20 cellular contexts compared by ENCODE assay signal in genomic region chr1:47469910-47470309, GRCh38. TPM values are rescaled to one million over a fixed set of nuclear protein-coding genes. Genes with fewer than 3 reads are reported as not detected.
DNase-seq lines count a peak whose midpoint lies in the region; ATAC-seq, FAIRE-seq and TF ChIP-seq lines count a peak whose summit lies in the region.
"Had no signal": no experiment of that assay in that cellular context is flagged by ENCODE, and none has a peak within 500 bp of the region (broad histone marks: within the 10 kb centered on the region; RNA-seq: fewer than 3 reads in every experiment).

No MANE protein-coding gene starts in this region.

- H3K79me2 ChIP-seq in GM23338 (replicated peaks; ENCODE audit: insufficient read depth) (no peaks in the 10 kb centered on the region), GM12878 (ENCODE audit: control insufficient read depth, insufficient read depth, low read length) (no peaks in the 10 kb centered on the region)

- peaks cover 13% of the 10 kb centered on the region for H3K4me1 Mint-ChIP-seq in GM23338

- CTCF ChIA-PET in GM12878 (lab: Yijun Ruan, JAX): no interaction called here

- peaks cover 2% of the 10 kb centered on the region for H3K27me3 Mint-ChIP-seq in GM23338 (ENCODE audit: insufficient read depth, low read depth, poor library complexity)

- H2AFZ ChIP-seq in GM23338 (no peak overlapping the region), GM12878 (ENCODE audit: control insufficient read depth, low read depth, low read length) (no peak overlapping the region)

- no peak overlapping the region for H3K4me3 Mint-ChIP-seq in GM23338
- H3K4me3 Mint-ChIP-seq: CD8-positive, alpha-beta T cell had no signal

- H3K9me3 Mint-ChIP-seq in GM23338: no peaks in the 10 kb centered on the region
- H3K9me3 Mint-ChIP-seq: CD8-positive, alpha-beta T cell had no signal

- intact Hi-C loops in GM12878 (cut with micrococcal nuclease; ENCODE audit: unreplicated experiment) (no loop called here), stomach (cut with DNase I; ENCODE audit: low total_unique reads) (no loop called here)

- 30% methylated on average over 7 of the region's 7 CpGs for WGBS in GM12878 (ENCODE audit: insufficient coverage, insufficient replicate concordance, low lambda C conversion rate, missing lambda C conversion rate)
- 84 to 94% (median 89%) methylated on average over 7 of the region's 7 CpGs for WGBS in stomach, 5 donors

- TF ChIP-seq CTCF in GM23338 (conservative IDR thresholded peaks at IDR 0.05; ENCODE audit: low read depth in 2 of 2) (peak; percentile 7 to 10; a peak in 1 of 4 replicates), GM12878 (IDR thresholded peaks at IDR 0.05 in 2 of 3, conservative IDR thresholded peaks at IDR 0.05 in 1 of 3; ENCODE audit: control insufficient read depth in 2 of 3, extremely low read depth in 1 of 3, insufficient read depth in 1 of 3, low read depth in 3 of 3, low read length in 3 of 3) (no peak), stomach (IDR thresholded peaks at IDR 0.05) (no peak), coronary artery (IDR thresholded peaks at IDR 0.05) (no peak)

- TF ChIP-seq RAD21 in GM12878 (IDR thresholded peaks at IDR 0.05; ENCODE audit: insufficient read depth, low read depth, low read length): no peak

- no peak for TF ChIP-seq EP300 in GM12878 (IDR thresholded peaks at IDR 0.05; ENCODE audit: borderline replicate concordance in 1 of 2, control insufficient read depth in 1 of 2, low read depth in 2 of 2, low read length in 2 of 2)
- no peak for TF ChIP-seq EP300 in stomach (IDR thresholded peaks at IDR 0.05)

- DNase-seq in CD1c-positive myeloid dendritic cell (ENCODE audit: extremely low spot score): peak; percentile 3
- no peak for DNase-seq in GM23338 (ENCODE audit: low spot score)
- DNase-seq in SK-MEL-5 (ENCODE audit: low read depth, low spot score): peak; percentile 26
- no peak for DNase-seq in GM12878 (ENCODE audit: low read depth, low spot score)
- DNase-seq in stomach: no peak
- no peak for DNase-seq in coronary artery (ENCODE audit: low spot score)
- DNase-seq: CD8-positive, alpha-beta T cell; EL; NCI-H1694 treated with DMSO at 0.1 percent for 48 hours; NCI-H524; Peyer's patch had no signal

- no peak for TF ChIP-seq POLR2A in GM12878 (IDR thresholded peaks at IDR 0.05; ENCODE audit: low read depth, low read length)
- no peak for TF ChIP-seq POLR2A in stomach (IDR thresholded peaks at IDR 0.05)

- SMC1A ChIA-PET in GM12878 (lab: Charles Lee; ENCODE audit: uncharacterized antibody, unreplicated experiment): no interaction called here

- H3K4me3 ChIP-seq in GM23338 (no peak overlapping the region), GM12878 (no peak overlapping the region), stomach (no peak overlapping the region), coronary artery (no peak overlapping the region)
- H3K4me3 ChIP-seq: A549, BLaER1, HAP-1, Peyer's patch, SK-N-MC had no signal

- in situ Hi-C loops in SK-MEL-5 (cut with HindIII; ENCODE audit: low pct_unique_long_range_greater_than_20kb, low sequenced_read_pairs): no loop called here
- in situ Hi-C loops in GM12878 (cut with MboI): no loop called here

- no peaks in the 10 kb centered on the region for H3F3A ChIP-seq in GM23338 (replicated peaks; ENCODE audit: low read depth)

- H4K20me1 ChIP-seq in GM23338 (replicated peaks; ENCODE audit: insufficient read depth) (no peaks in the 10 kb centered on the region), GM12878 (ENCODE audit: control insufficient read depth, insufficient read depth) (no peaks in the 10 kb centered on the region)
- H4K20me1 ChIP-seq: BLaER1 had no signal

- no peak for ATAC-seq in GM23338
- peak; percentile 44; the same call in 2 of the 3 replicates for ATAC-seq in GM12878
- ATAC-seq in HG02852 (IDR thresholded peaks at IDR 0.05; ENCODE audit: unreplicated experiment): no peak
- ATAC-seq: A549; CD8-positive, alpha-beta T cell; Right ventricle myocardium inferior had no signal

- H3K9ac ChIP-seq in GM12878 (ENCODE audit: control insufficient read depth, insufficient read depth, low read length): no peak overlapping the region
- H3K9ac ChIP-seq: BLaER1 had no signal

- no peak for FAIRE-seq in GM12878 (lab: Jason Lieb, UNC)
- FAIRE-seq: A549, HTR-8/SVneo had no signal

- H3K9me3 ChIP-seq in GM12878 (replicated peaks; ENCODE audit: control insufficient read depth, insufficient read depth, low read length) (no peaks in the 10 kb centered on the region), stomach (no peaks in the 10 kb centered on the region)
- H3K9me3 ChIP-seq: A549, BLaER1, HAP-1, Peyer's patch had no signal

- POLR2A ChIA-PET in GM12878 (lab: Charles Lee): no interaction called here

- peaks cover 14% of the 10 kb centered on the region for H3K4me1 ChIP-seq in GM23338 (ENCODE audit: insufficient read depth)
- no peaks in the 10 kb centered on the region for H3K4me1 ChIP-seq in GM12878 (ENCODE audit: control insufficient read depth, insufficient read depth, low read length)
- H3K4me1 ChIP-seq in stomach: no peaks in the 10 kb centered on the region
- H3K4me1 ChIP-seq: BLaER1, HAP-1, Peyer's patch had no signal

- no peaks in the 10 kb centered on the region for H3K36me3 Mint-ChIP-seq in GM23338 (ENCODE audit: low read depth)
- H3K36me3 Mint-ChIP-seq: CD8-positive, alpha-beta T cell had no signal

- H3K36me3 ChIP-seq in GM23338 (ENCODE audit: insufficient read depth) (no peaks in the 10 kb centered on the region), GM12878 (ENCODE audit: control insufficient read depth in 2 of 2, insufficient read depth in 2 of 2, low read length in 1 of 2) (no peaks in the 10 kb centered on the region), stomach (no peaks in the 10 kb centered on the region)
- H3K36me3 ChIP-seq: BLaER1, HAP-1, Peyer's patch had no signal

- 0 out of 2 replicates have a peak, but pooled peaks cover 3% of the 10 kb centered on the region for H3K9me2 ChIP-seq in GM23338 (ENCODE audit: insufficient read depth)

- BruUV-seq in GM12878 (replicated peaks; lab: Mats Ljungman, UMichigan): no TSS peak

- H3K27ac ChIP-seq in GM23338 (ENCODE audit: low read depth) (no peak overlapping the region), GM12878 (ENCODE audit: control insufficient read depth, insufficient read depth) (no peak overlapping the region), stomach (no peak overlapping the region), coronary artery (no peak overlapping the region)
- H3K27ac ChIP-seq: A549, BLaER1, HL-60, Peyer's patch, SK-N-MC had no signal

- H3K27ac Mint-ChIP-seq in GM23338: no peak overlapping the region
- H3K27ac Mint-ChIP-seq: CD8-positive, alpha-beta T cell had no signal

- RAD21 ChIA-PET in GM12878 (lab: Charles Lee; ENCODE audit: unreplicated experiment): no interaction called here

- H3K4me2 ChIP-seq in GM23338: no peak overlapping the region
- no peak overlapping the region for H3K4me2 ChIP-seq in GM12878 (ENCODE audit: control insufficient read depth, insufficient read depth)
- H3K4me2 ChIP-seq: A549, BLaER1 had no signal

- H3K27me3 ChIP-seq in GM23338 (ENCODE audit: insufficient read depth) (no peaks in the 10 kb centered on the region), GM12878 (replicated peaks in 1 of 2; ENCODE audit: control insufficient read depth in 2 of 2, insufficient read depth in 2 of 2, low read length in 1 of 2) (peaks cover 0 to 2% of the 10 kb centered on the region in 2 experiments; a peak in 2 of 4 replicates), stomach (peaks cover 0 to 28% (median 0%) of the 10 kb centered on the region in 3 donors)
- H3K27me3 ChIP-seq: BLaER1, Peyer's patch had no signal

RNA-seq across cellular contexts. Expression of gene FOXD2, which starts 32.1 kb away (rescaled TPM):
- 0.28 TPM in 1 of 2 replicates, not detected in the other for total RNA-seq in GM23338 (2014; rRNA removed; shearing (Covaris generic))
- polyA plus RNA-seq in GM23338 (2016; fragmentation: Nextera tagmentation; extraction: Ambion mirVana): not detected in 2 replicates
- total RNA-seq in SK-MEL-5 (2014; rRNA removed; shearing (Covaris generic)): 0.79 and 1.0 TPM in 2 replicates
- polyA plus RNA-seq in SK-MEL-5 (2015; cell fraction: cytosol; rRNA removed): 2.3 and 3.1 TPM in 2 replicates
- 0.72 and 1.8 TPM in 2 replicates for polyA plus RNA-seq in SK-MEL-5 (2015; cell fraction: nucleus; rRNA removed)
- total RNA-seq in GM12878 (2013; cell fraction: nucleolus; rRNA removed): 0.10 TPM in 1 of 2 replicates, not detected in the other
- total RNA-seq in GM12878 (2014; rRNA removed): under 0.01 and 0.05 TPM in 2 replicates
- 0.04 TPM in 1 of 2 replicates, not detected in the other for total RNA-seq in GM12878 (2014; rRNA removed; fragmentation: Illumina TruSeq; extraction: Trizol)
- total RNA-seq in GM12878 (2021): 0.05 TPM in 1 of 2 replicates, not detected in the other
- 0.12 TPM for polyA plus RNA-seq in GM12878 (2011; ENCODE audit: low read depth)
- polyA plus RNA-seq in GM12878 (2011; rRNA removed): 0.01 and 0.04 TPM in 2 replicates
- polyA plus RNA-seq in GM12878 (2011; cell fraction: cytosol; rRNA removed): 0.01 and 0.03 TPM in 2 replicates
- 0.15 and 0.16 TPM in 2 replicates for polyA plus RNA-seq in GM12878 (2011; cell fraction: nucleus; rRNA removed)
- polyA plus RNA-seq in GM12878 (2012): 0.26 and 0.29 TPM in 2 replicates
- 0.01 TPM in 1 of 2 replicates, not detected in the other for polyA plus RNA-seq in GM12878 (2014; fragmentation: Illumina TruSeq; extraction: Trizol)
- polyA plus RNA-seq in GM12878 (2014; fragmentation: Nextera tagmentation; extraction: Ambion mirVana): under 1 TPM in 1 of 2 experiments, not detected in 1; 0.04 TPM
- polyA plus RNA-seq in GM12878 (2014; rRNA removed): 0.01 and 0.04 TPM in 2 replicates
- under 1 TPM; 0.23 to 0.27 TPM for polyA plus RNA-seq in GM12878 (2016; fragmentation: Nextera tagmentation; extraction: Ambion mirVana)
- 0.05 TPM in 1 of 2 replicates, not detected in the other for polyA minus RNA-seq in GM12878 (2011; rRNA and poly(A)+ RNA removed)
- not detected in 2 replicates for polyA minus RNA-seq in GM12878 (2011; cell fraction: cytosol; rRNA and poly(A)+ RNA removed)
- 0.24 and 0.29 TPM in 2 replicates for polyA minus RNA-seq in GM12878 (2011; cell fraction: nucleus; rRNA and poly(A)+ RNA removed)
- total RNA-seq in stomach: 10 to 100 TPM in 1 of 5 donors, under 1 TPM in 1, not detected in 3; under 0.01 to 47.5 TPM
- under 1 TPM in 2 of 3 donors, not detected in 1; 0.12 to 0.13 TPM for polyA plus RNA-seq in stomach

RNA-seq across cellular contexts. Expression of gene FOXE3, which starts 53.8 kb away (rescaled TPM):
- total RNA-seq in GM23338 (2014; rRNA removed; shearing (Covaris generic)): not detected in 2 replicates
- polyA plus RNA-seq in GM23338 (2016; fragmentation: Nextera tagmentation; extraction: Ambion mirVana) (0.17 TPM in 1 of 2 replicates, not detected in the other), GM12878 (2011; rRNA removed) (not detected in 2 replicates), GM12878 (2014; fragmentation: Illumina TruSeq; extraction: Trizol) (not detected in 2 replicates), GM12878 (2014; fragmentation: Nextera tagmentation; extraction: Ambion mirVana) (not detected), GM12878 (2014; rRNA removed) (0.13 TPM in 1 of 2 replicates, not detected in the other), GM12878 (2016; fragmentation: Nextera tagmentation; extraction: Ambion mirVana) (not detected), stomach (not detected)
- not detected in 2 replicates for total RNA-seq in SK-MEL-5 (2014; rRNA removed; shearing (Covaris generic))
- polyA plus RNA-seq in SK-MEL-5 (2015; cell fraction: cytosol; rRNA removed): not detected in 2 replicates
- not detected in 2 replicates for polyA plus RNA-seq in SK-MEL-5 (2015; cell fraction: nucleus; rRNA removed)
- total RNA-seq in GM12878 (2013; cell fraction: nucleolus; rRNA removed): not detected in 2 replicates
- total RNA-seq in GM12878 (2014; rRNA removed) (not detected in 2 replicates), GM12878 (2014; rRNA removed; fragmentation: Illumina TruSeq; extraction: Trizol) (not detected in 2 replicates), GM12878 (2021) (not detected in 2 replicates), stomach (not detected)
- not detected for polyA plus RNA-seq in GM12878 (2011; ENCODE audit: low read depth)
- polyA plus RNA-seq in GM12878 (2011; cell fraction: cytosol; rRNA removed): not detected in 2 replicates
- not detected in 2 replicates for polyA plus RNA-seq in GM12878 (2011; cell fraction: nucleus; rRNA removed)
- polyA plus RNA-seq in GM12878 (2012): not detected in 2 replicates
- polyA minus RNA-seq in GM12878 (2011; rRNA and poly(A)+ RNA removed): not detected in 2 replicates
- polyA minus RNA-seq in GM12878 (2011; cell fraction: cytosol; rRNA and poly(A)+ RNA removed): not detected in 2 replicates
- polyA minus RNA-seq in GM12878 (2011; cell fraction: nucleus; rRNA and poly(A)+ RNA removed): not detected in 2 replicates
- total RNA-seq: CD8-positive, alpha-beta T cell; LHCN-M2; Peyer's patch; Right ventricle myocardium inferior had no signal

Comparison
In these comparisons a context has a peak if more than half of its experiments do, and no peak if none do; other contexts are left out.
1. DNase-seq: peak in CD1c-positive myeloid dendritic cell (single experiment) and SK-MEL-5 (single experiment); none in GM23338 (single experiment), GM12878 (single experiment), stomach (single experiment) and coronary artery (single experiment).
2. CTCF ChIP-seq: peak in GM23338 (2 of 2); none in GM12878 (0 of 3), stomach (0 of 7) and coronary artery (single experiment).